Comparison of ENCODE assay signal across 8 cellular contexts in the genomic region with DNA sequence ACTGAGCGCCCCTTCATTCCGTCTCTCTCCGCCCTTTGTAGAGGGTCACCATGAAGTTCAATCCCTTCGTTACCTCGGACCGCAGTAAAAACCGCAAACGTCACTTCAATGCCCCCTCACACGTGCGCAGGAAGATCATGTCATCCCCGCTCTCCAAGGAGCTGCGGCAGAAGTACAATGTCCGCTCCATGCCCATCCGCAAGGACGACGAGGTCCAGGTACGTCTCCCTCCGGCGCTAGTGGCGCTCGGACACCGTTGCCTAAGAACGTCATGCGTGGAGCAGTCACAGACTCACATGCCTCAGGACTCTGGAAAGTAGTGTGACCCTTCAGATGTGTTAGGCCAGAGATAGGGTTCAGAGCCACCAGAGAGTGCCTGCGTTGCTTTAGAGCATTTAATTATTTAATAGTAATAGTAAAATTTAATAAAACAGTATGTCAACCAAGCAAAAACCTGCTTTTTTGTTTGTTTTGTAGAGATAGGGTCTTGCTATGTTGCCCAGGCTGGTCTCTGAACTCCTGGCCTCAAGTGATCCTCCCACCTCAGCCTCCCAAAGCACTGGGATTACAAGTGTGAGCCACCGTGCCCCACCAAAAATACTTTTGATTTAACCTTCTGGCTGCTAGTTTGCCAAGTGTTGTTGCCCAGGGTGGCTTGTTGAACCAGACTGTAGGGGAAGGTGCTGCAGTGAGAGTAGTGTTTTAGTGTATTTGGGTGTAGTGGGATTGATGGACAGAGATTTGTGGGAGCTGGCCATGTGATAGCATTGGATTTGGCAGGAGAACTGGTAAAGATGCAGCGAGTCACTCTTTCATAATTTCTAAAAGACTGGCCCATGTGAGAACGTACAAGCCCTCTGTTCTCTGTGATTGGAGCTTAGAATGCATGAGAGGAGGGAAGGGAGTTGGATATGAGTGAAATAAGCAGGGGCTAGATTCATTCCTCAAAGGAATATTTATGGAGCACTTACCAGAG. TPM values are rescaled to one million over a fixed set of nuclear protein-coding genes. Genes with fewer than 3 reads are reported as not detected.
DNase-seq lines count a peak whose midpoint lies in the region; ATAC-seq and TF ChIP-seq lines count a peak whose summit lies in the region.

No MANE protein-coding gene starts in this region.

- H3K4ac ChIP-seq in mesenchymal stem cell (ENCODE audit: low read depth in 1 of 2, low read length in 2 of 2): peak overlapping the region; percentile 39 to 95

- H3K27me3 Mint-ChIP-seq in brain: peaks cover 8% of the 10 kb centered on the region

- H3K27ac ChIP-seq in heart left ventricle (peak overlapping the region in 8 of 12 donors; percentile 71 to 88 (median 81)), mesenchymal stem cell (ENCODE audit: low read length, poor library complexity, severe bottlenecking) (no peak overlapping the region), aorta (ENCODE audit: low read depth in 1 of 2, low read length in 2 of 2) (peak overlapping the region in 1 of 2 donors; percentile 34)

- H3K27ac Mint-ChIP-seq in brain: peak overlapping the region; percentile 87 to 98 (median 96)

- peak overlapping the region; percentile 100 for H3K9ac ChIP-seq in mesenchymal stem cell (ENCODE audit: low read length)

- no peak overlapping the region for H2BK15ac ChIP-seq in mesenchymal stem cell (ENCODE audit: low read depth, poor library complexity, severe bottlenecking)

- H3K27me3 ChIP-seq in heart left ventricle (no peaks in the 10 kb centered on the region), mesenchymal stem cell (ENCODE audit: control insufficient read depth in 1 of 2, insufficient read depth in 1 of 2, low read length in 2 of 2) (no peaks in the 10 kb centered on the region), aorta (ENCODE audit: control insufficient read depth in 1 of 2, insufficient read depth in 2 of 2, low read length in 1 of 2) (no peaks in the 10 kb centered on the region)

- H4K8ac ChIP-seq in mesenchymal stem cell (ENCODE audit: low read length): peak overlapping the region; percentile 98

- intact Hi-C loops in heart left ventricle (cut with DNase I) (no loop called here), Right ventricle myocardium inferior (cut with DNase I) (no loop called here), aorta (cut with DNase I) (loop anchor here in 1 of 2 donors (5.0 to 10.0 kb wide), 2 partner anchors 248 to 505 kb away; a partner anchor contains a TSS)

- H3K36me3 ChIP-seq in heart left ventricle (peaks cover 0 to 37% (median 25%) of the 10 kb centered on the region in 9 donors), mesenchymal stem cell (ENCODE audit: control insufficient read depth in 1 of 2, insufficient read depth in 2 of 2, low read depth in 1 of 2, low read length in 2 of 2) (peaks cover 3 to 26% of the 10 kb centered on the region in 2 experiments), aorta (ENCODE audit: control insufficient read depth in 1 of 2, insufficient read depth in 2 of 2, low read length in 1 of 2) (no peaks in the 10 kb centered on the region)

- H3K23ac ChIP-seq in mesenchymal stem cell (ENCODE audit: low read length in 2 of 2): peak overlapping the region in 1 of 2 experiments; percentile 16

- TF ChIP-seq POLR2A in heart left ventricle (IDR thresholded peaks at IDR 0.05): no peak

- no peak overlapping the region for H2BK5ac ChIP-seq in mesenchymal stem cell (ENCODE audit: low read depth, low read length, poor library complexity, severe bottlenecking)

- H2BK120ac ChIP-seq in mesenchymal stem cell (ENCODE audit: low read depth, low read length): no peak overlapping the region

- H3K4me3 ChIP-seq in heart left ventricle: peak overlapping the region; percentile 64 to 99 (median 88)
- H3K4me3 ChIP-seq in mesenchymal stem cell (ENCODE audit: insufficient read depth in 1 of 2, low read depth in 1 of 2, low read length in 2 of 2): peak overlapping the region; percentile 93 to 100
- peak overlapping the region; percentile 55 to 85 for H3K4me3 ChIP-seq in aorta (ENCODE audit: low read length in 2 of 2)

- peak overlapping the region; percentile 23 for H2AK5ac ChIP-seq in mesenchymal stem cell (ENCODE audit: low read length, severe bottlenecking)

- peak overlapping the region; percentile 40 for H4K91ac ChIP-seq in mesenchymal stem cell (ENCODE audit: low read length)

- peaks cover 19% of the 10 kb centered on the region for H3K79me1 ChIP-seq in mesenchymal stem cell (replicated peaks; ENCODE audit: low read length, poor library complexity, severe bottlenecking)

- H3K4me1 ChIP-seq in heart left ventricle: peaks cover 3 to 23% (median 10%) of the 10 kb centered on the region in 12 donors
- peaks cover 16% of the 10 kb centered on the region for H3K4me1 ChIP-seq in mesenchymal stem cell (ENCODE audit: control insufficient read depth, insufficient read depth, low read depth, low read length)
- no peaks in the 10 kb centered on the region for H3K4me1 ChIP-seq in aorta (ENCODE audit: control insufficient read depth in 1 of 2, insufficient read depth in 2 of 2, low read length in 2 of 2)

- H3K14ac ChIP-seq in mesenchymal stem cell (ENCODE audit: low read length in 2 of 2): peak overlapping the region in 1 of 2 experiments; percentile 93

- ATAC-seq in heart left ventricle (no peak), Right ventricle myocardium inferior (no peak), aorta (ENCODE audit: low FRiP score) (no peak), HG02623 (IDR thresholded peaks at IDR 0.05; ENCODE audit: unreplicated experiment) (no peak)

- peak overlapping the region; percentile 83 for H3K4me2 ChIP-seq in mesenchymal stem cell (ENCODE audit: low read length, poor library complexity, severe bottlenecking)

- no peak for DNase-seq in heart left ventricle
- DNase-seq in Right ventricle myocardium inferior (ENCODE audit: missing footprints): no peak
- no peak for DNase-seq in mesenchymal stem cell
- DNase-seq in aorta: no peak
- no peak for DNase-seq in SIG-M5 (lab: John Stamatoyannopoulos, UW)
- no peak for DNase-seq in NCI-H2029 (lab: John Stamatoyannopoulos, UW)

- no peak overlapping the region for H2AFZ ChIP-seq in mesenchymal stem cell (ENCODE audit: low read depth, low read length)

- H2BK12ac ChIP-seq in mesenchymal stem cell (ENCODE audit: low read length in 2 of 2): peak overlapping the region in 1 of 2 experiments; percentile 3

- peaks cover 43% of the 10 kb centered on the region for H3K4me1 Mint-ChIP-seq in brain

- H3K9me3 ChIP-seq in heart left ventricle (no peaks in the 10 kb centered on the region), mesenchymal stem cell (ENCODE audit: control insufficient read depth, low read length) (no peaks in the 10 kb centered on the region), aorta (ENCODE audit: control insufficient read depth, low read length) (no peaks in the 10 kb centered on the region)

- H3K4me3 Mint-ChIP-seq in brain: peak overlapping the region; percentile 92 to 100 (median 94)

- no peak for TF ChIP-seq CTCF in heart left ventricle (IDR thresholded peaks at IDR 0.05)
- no peak for TF ChIP-seq CTCF in brain (conservative IDR thresholded peaks at IDR 0.05)

- 12 to 14% (median 13%) methylated on average over 24 to 28 of the region's 28 CpGs for WGBS in heart left ventricle, 4 donors
- 25% methylated on average over 27 of the region's 28 CpGs for WGBS in mesenchymal stem cell
- WGBS in aorta, 2 donors: 12 to 13% methylated on average over 27 to 28 of the region's 28 CpGs

- peaks cover 0 to 6% (median 4%) of the 10 kb centered on the region in 5 experiments for H3K9me3 Mint-ChIP-seq in brain

- H3K36me3 Mint-ChIP-seq in brain: peaks cover 26% of the 10 kb centered on the region

- H3K18ac ChIP-seq in mesenchymal stem cell (ENCODE audit: low read depth in 1 of 2, low read length in 2 of 2): peak overlapping the region in 1 of 2 experiments; percentile 67

RNA-seq across cellular contexts. Expression of a gene that starts 0.9 kb away (rescaled TPM):
- total RNA-seq in heart left ventricle (10 to 100 TPM; 19.8 to 36.7 (median 29.5) TPM), Right ventricle myocardium inferior (23.9 TPM), aorta (10 to 100 TPM; 16.7 to 31.2 TPM)
- polyA plus RNA-seq in heart left ventricle (10 to 100 TPM; 50.3 to 79.5 TPM), brain (ENCODE audit: insufficient read depth, low read depth, low replicate concordance) (60.3 TPM), aorta (10 to 100 TPM; 28.2 to 30.4 TPM)
- 77.2 TPM for polyA plus RNA-seq in mesenchymal stem cell (2013, experiment 1 of 2)
- polyA plus RNA-seq in mesenchymal stem cell (2013, experiment 2 of 2): 75.2 TPM

RNA-seq across cellular contexts. Expression of a gene that starts 23.5 kb away (rescaled TPM):
- 100 to 1,000 TPM; 127 to 225 (median 196) TPM for total RNA-seq in heart left ventricle
- polyA plus RNA-seq in heart left ventricle: 100 to 1,000 TPM; 238 to 242 TPM
- total RNA-seq in Right ventricle myocardium inferior: 167 TPM
- polyA plus RNA-seq in brain (ENCODE audit: insufficient read depth, low read depth, low replicate concordance): 186 TPM
- polyA plus RNA-seq in mesenchymal stem cell (2013, experiment 1 of 2): 462 TPM
- 468 TPM for polyA plus RNA-seq in mesenchymal stem cell (2013, experiment 2 of 2)
- total RNA-seq in aorta: 100 to 1,000 TPM; 183 to 192 TPM
- polyA plus RNA-seq in aorta: 100 to 1,000 TPM; 244 to 268 TPM
